1 cellular context compared by ENCODE assay signal in the genomic region with DNA sequence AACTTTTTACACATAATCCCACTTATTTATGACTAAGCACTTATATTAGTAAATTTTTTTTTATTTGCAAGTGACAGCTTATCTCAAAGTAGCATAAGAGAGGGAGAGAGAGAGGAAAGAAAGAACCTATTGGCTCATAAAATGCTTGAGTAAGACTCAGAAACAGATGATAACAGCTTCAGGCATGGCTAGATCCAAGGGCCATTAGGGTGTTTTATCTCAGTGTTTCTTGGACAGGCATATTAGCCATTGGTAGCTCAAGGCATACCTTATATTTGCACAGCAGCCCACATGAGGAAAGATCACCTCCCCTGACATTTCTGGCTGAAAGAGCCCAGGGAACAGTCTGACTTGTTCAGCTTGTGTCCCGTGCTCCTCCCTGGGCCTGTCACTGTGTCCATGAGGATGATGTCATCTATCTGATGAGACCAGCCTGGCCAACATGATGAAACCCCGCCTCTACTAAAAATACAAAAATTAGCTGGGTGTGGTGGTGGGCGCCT.
TF ChIP-seq lines count a peak whose summit lies in the region.

No MANE protein-coding gene starts in this region.

TF ChIP-seq in K562, 482 proteins besides CTCF, POLR2A, EP300 and RAD21 (continued from another document and continues in another):
- TF ChIP-seq NR1H2 (CRISPR knock-in tag; IDR thresholded peaks at IDR 0.05) (no peak), POLR3G (IDR thresholded peaks at IDR 0.05; ENCODE audit: extremely low read depth, insufficient read length, insufficient replicate concordance) (no peak), DPF2 (IDR thresholded peaks at IDR 0.05) (peak; percentile 70), CREM (IDR thresholded peaks at IDR 0.05; ENCODE audit: low read depth) (0 out of 2 replicates have a peak, but pooled peaks have one; percentile 29), CBX8 (IDR thresholded peaks at IDR 0.05; ENCODE audit: borderline replicate concordance, extremely low read depth, low read depth, low read length, poor library complexity, severe bottlenecking) (no peak), LARP7 (IDR thresholded peaks at IDR 0.05) (no peak), SOX6 (IDR thresholded peaks at IDR 0.05) (peak; percentile 36; the same call in 1 of the 2 replicates), ZNF766 (CRISPR knock-in tag; conservative IDR thresholded peaks at IDR 0.05) (no peak), BRF1 (IDR thresholded peaks at IDR 0.05; ENCODE audit: borderline replicate concordance, extremely low read depth, insufficient read length) (no peak), XRCC4 (IDR thresholded peaks at IDR 0.05; ENCODE audit: extremely low read depth, insufficient read depth, insufficient read length) (no peak), HNRNPUL1 (IDR thresholded peaks at IDR 0.05; ENCODE audit: low read length) (no peak), ZNF717 (CRISPR knock-in tag; IDR thresholded peaks at IDR 0.05) (no peak), RCOR1 (IDR thresholded peaks at IDR 0.05; ENCODE audit: borderline replicate concordance in 1 of 2, low read depth in 2 of 2, low read length in 2 of 2) (no peak), ARID2 (IDR thresholded peaks at IDR 0.05) (no peak), BRD4 (IDR thresholded peaks at IDR 0.05) (no peak), ZNF217 (CRISPR knock-in tag; IDR thresholded peaks at IDR 0.05) (no peak), RFX1 (IDR thresholded peaks at IDR 0.05) (no peak), ZKSCAN3 (CRISPR knock-in tag; IDR thresholded peaks at IDR 0.05) (no peak), TEAD1 (CRISPR knock-in tag; IDR thresholded peaks at IDR 0.05) (no peak), HOXB6 (CRISPR knock-in tag; IDR thresholded peaks at IDR 0.05; ENCODE audit: borderline replicate concordance) (no peak), ZNF384 (IDR thresholded peaks at IDR 0.05; ENCODE audit: low read depth, low read length) (no peak), DNMT1 (IDR thresholded peaks at IDR 0.05) (no peak), CHD2 (IDR thresholded peaks at IDR 0.05; ENCODE audit: low read depth, low read length) (no peak), SREBF2 (CRISPR knock-in tag; IDR thresholded peaks at IDR 0.05) (no peak), KHSRP (IDR thresholded peaks at IDR 0.05) (no peak), L3MBTL2 (IDR thresholded peaks at IDR 0.05) (peak; percentile 42), GTF2F1 (IDR thresholded peaks at IDR 0.05; ENCODE audit: low read depth, low read length) (no peak), ILK (tag; IDR thresholded peaks at IDR 0.05; ENCODE audit: borderline replicate concordance, low read depth) (no peak), POLR2AphosphoS2 (IDR thresholded peaks at IDR 0.05; ENCODE audit: low read length) (no peak), ZFP1 (CRISPR knock-in tag; IDR thresholded peaks at IDR 0.05) (no peak), KDM1A (IDR thresholded peaks at IDR 0.05) (0 out of 4 replicates have a peak, but pooled peaks of 1 of the 2 experiments have one; percentile 10), MYBL2 (IDR thresholded peaks at IDR 0.05; ENCODE audit: low read depth) (no peak), MYBL2 (CRISPR knock-in tag; IDR thresholded peaks at IDR 0.05; ENCODE audit: borderline replicate concordance) (no peak), RBBP5 (IDR thresholded peaks at IDR 0.05; ENCODE audit: borderline replicate concordance, insufficient read depth, low read length, poor library complexity, severe bottlenecking) (no peak), SNIP1 (IDR thresholded peaks at IDR 0.05; ENCODE audit: low read depth) (no peak), SAFB2 (IDR thresholded peaks at IDR 0.05; ENCODE audit: borderline replicate concordance, low read depth, low read length, severe bottlenecking) (no peak), ARNT (IDR thresholded peaks at IDR 0.05) (no peak), HNRNPK (IDR thresholded peaks at IDR 0.05; ENCODE audit: low read depth, low read length, poor library complexity, severe bottlenecking) (no peak), FOS (IDR thresholded peaks at IDR 0.05; ENCODE audit: extremely low read depth, insufficient read length) (no peak), SMARCC2 (IDR thresholded peaks at IDR 0.05; ENCODE audit: low read depth) (no peak)
- TF ChIP-seq, protein P1, sequence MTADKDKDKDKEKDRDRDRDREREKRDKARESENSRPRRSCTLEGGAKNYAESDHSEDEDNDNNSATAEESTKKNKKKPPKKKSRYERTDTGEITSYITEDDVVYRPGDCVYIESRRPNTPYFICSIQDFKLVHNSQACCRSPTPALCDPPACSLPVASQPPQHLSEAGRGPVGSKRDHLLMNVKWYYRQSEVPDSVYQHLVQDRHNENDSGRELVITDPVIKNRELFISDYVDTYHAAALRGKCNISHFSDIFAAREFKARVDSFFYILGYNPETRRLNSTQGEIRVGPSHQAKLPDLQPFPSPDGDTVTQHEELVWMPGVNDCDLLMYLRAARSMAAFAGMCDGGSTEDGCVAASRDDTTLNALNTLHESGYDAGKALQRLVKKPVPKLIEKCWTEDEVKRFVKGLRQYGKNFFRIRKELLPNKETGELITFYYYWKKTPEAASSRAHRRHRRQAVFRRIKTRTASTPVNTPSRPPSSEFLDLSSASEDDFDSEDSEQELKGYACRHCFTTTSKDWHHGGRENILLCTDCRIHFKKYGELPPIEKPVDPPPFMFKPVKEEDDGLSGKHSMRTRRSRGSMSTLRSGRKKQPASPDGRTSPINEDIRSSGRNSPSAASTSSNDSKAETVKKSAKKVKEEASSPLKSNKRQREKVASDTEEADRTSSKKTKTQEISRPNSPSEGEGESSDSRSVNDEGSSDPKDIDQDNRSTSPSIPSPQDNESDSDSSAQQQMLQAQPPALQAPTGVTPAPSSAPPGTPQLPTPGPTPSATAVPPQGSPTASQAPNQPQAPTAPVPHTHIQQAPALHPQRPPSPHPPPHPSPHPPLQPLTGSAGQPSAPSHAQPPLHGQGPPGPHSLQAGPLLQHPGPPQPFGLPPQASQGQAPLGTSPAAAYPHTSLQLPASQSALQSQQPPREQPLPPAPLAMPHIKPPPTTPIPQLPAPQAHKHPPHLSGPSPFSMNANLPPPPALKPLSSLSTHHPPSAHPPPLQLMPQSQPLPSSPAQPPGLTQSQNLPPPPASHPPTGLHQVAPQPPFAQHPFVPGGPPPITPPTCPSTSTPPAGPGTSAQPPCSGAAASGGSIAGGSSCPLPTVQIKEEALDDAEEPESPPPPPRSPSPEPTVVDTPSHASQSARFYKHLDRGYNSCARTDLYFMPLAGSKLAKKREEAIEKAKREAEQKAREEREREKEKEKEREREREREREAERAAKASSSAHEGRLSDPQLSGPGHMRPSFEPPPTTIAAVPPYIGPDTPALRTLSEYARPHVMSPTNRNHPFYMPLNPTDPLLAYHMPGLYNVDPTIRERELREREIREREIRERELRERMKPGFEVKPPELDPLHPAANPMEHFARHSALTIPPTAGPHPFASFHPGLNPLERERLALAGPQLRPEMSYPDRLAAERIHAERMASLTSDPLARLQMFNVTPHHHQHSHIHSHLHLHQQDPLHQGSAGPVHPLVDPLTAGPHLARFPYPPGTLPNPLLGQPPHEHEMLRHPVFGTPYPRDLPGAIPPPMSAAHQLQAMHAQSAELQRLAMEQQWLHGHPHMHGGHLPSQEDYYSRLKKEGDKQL (CRISPR knock-in tag; IDR thresholded peaks at IDR 0.05; ENCODE audit: borderline replicate concordance): no peak
- TF ChIP-seq, protein P2, sequence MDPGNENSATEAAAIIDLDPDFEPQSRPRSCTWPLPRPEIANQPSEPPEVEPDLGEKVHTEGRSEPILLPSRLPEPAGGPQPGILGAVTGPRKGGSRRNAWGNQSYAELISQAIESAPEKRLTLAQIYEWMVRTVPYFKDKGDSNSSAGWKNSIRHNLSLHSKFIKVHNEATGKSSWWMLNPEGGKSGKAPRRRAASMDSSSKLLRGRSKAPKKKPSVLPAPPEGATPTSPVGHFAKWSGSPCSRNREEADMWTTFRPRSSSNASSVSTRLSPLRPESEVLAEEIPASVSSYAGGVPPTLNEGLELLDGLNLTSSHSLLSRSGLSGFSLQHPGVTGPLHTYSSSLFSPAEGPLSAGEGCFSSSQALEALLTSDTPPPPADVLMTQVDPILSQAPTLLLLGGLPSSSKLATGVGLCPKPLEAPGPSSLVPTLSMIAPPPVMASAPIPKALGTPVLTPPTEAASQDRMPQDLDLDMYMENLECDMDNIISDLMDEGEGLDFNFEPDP (CRISPR knock-in tag; IDR thresholded peaks at IDR 0.05): no peak
- TF ChIP-seq, protein P3, sequence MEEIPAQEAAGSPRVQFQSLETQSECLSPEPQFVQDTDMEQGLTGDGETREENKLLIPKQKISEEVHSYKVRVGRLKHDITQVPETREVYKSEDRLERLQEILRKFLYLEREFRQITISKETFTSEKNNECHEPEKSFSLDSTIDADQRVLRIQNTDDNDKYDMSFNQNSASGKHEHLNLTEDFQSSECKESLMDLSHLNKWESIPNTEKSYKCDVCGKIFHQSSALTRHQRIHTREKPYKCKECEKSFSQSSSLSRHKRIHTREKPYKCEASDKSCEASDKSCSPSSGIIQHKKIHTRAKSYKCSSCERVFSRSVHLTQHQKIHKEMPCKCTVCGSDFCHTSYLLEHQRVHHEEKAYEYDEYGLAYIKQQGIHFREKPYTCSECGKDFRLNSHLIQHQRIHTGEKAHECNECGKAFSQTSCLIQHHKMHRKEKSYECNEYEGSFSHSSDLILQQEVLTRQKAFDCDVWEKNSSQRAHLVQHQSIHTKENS (CRISPR knock-in tag; IDR thresholded peaks at IDR 0.05): no peak
- TF ChIP-seq, protein P4, sequence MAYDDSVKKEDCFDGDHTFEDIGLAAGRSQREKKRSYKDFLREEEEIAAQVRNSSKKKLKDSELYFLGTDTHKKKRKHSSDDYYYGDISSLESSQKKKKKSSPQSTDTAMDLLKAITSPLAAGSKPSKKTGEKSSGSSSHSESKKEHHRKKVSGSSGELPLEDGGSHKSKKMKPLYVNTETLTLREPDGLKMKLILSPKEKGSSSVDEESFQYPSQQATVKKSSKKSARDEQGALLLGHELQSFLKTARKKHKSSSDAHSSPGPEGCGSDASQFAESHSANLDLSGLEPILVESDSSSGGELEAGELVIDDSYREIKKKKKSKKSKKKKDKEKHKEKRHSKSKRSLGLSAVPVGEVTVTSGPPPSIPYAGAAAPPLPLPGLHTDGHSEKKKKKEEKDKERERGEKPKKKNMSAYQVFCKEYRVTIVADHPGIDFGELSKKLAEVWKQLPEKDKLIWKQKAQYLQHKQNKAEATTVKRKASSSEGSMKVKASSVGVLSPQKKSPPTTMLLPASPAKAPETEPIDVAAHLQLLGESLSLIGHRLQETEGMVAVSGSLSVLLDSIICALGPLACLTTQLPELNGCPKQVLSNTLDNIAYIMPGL (CRISPR knock-in tag; IDR thresholded peaks at IDR 0.05): no peak
- TF ChIP-seq, protein P5, sequence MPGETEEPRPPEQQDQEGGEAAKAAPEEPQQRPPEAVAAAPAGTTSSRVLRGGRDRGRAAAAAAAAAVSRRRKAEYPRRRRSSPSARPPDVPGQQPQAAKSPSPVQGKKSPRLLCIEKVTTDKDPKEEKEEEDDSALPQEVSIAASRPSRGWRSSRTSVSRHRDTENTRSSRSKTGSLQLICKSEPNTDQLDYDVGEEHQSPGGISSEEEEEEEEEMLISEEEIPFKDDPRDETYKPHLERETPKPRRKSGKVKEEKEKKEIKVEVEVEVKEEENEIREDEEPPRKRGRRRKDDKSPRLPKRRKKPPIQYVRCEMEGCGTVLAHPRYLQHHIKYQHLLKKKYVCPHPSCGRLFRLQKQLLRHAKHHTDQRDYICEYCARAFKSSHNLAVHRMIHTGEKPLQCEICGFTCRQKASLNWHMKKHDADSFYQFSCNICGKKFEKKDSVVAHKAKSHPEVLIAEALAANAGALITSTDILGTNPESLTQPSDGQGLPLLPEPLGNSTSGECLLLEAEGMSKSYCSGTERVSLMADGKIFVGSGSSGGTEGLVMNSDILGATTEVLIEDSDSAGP (CRISPR knock-in tag; IDR thresholded peaks at IDR 0.05): no peak
- TF ChIP-seq, protein P6, sequence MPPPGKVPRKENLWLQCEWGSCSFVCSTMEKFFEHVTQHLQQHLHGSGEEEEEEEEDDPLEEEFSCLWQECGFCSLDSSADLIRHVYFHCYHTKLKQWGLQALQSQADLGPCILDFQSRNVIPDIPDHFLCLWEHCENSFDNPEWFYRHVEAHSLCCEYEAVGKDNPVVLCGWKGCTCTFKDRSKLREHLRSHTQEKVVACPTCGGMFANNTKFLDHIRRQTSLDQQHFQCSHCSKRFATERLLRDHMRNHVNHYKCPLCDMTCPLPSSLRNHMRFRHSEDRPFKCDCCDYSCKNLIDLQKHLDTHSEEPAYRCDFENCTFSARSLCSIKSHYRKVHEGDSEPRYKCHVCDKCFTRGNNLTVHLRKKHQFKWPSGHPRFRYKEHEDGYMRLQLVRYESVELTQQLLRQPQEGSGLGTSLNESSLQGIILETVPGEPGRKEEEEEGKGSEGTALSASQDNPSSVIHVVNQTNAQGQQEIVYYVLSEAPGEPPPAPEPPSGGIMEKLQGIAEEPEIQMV (tag; conservative IDR thresholded peaks at IDR 0.05; ENCODE audit: low read depth): no peak
- TF ChIP-seq, protein P7, sequence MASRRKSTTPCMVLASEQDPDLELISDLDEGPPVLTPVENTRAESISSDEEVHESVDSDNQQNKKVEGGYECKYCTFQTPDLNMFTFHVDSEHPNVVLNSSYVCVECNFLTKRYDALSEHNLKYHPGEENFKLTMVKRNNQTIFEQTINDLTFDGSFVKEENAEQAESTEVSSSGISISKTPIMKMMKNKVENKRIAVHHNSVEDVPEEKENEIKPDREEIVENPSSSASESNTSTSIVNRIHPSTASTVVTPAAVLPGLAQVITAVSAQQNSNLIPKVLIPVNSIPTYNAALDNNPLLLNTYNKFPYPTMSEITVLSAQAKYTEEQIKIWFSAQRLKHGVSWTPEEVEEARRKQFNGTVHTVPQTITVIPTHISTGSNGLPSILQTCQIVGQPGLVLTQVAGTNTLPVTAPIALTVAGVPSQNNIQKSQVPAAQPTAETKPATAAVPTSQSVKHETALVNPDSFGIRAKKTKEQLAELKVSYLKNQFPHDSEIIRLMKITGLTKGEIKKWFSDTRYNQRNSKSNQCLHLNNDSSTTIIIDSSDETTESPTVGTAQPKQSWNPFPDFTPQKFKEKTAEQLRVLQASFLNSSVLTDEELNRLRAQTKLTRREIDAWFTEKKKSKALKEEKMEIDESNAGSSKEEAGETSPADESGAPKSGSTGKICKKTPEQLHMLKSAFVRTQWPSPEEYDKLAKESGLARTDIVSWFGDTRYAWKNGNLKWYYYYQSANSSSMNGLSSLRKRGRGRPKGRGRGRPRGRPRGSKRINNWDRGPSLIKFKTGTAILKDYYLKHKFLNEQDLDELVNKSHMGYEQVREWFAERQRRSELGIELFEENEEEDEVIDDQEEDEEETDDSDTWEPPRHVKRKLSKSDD (conservative IDR thresholded peaks at IDR 0.05; ENCODE audit: low read length): no peak
- TF ChIP-seq, protein P8, sequence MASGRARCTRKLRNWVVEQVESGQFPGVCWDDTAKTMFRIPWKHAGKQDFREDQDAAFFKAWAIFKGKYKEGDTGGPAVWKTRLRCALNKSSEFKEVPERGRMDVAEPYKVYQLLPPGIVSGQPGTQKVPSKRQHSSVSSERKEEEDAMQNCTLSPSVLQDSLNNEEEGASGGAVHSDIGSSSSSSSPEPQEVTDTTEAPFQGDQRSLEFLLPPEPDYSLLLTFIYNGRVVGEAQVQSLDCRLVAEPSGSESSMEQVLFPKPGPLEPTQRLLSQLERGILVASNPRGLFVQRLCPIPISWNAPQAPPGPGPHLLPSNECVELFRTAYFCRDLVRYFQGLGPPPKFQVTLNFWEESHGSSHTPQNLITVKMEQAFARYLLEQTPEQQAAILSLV (tag; IDR thresholded peaks at IDR 0.05): no peak
